Comparison of ENCODE assay signal across 8 cellular contexts in the genomic region with DNA sequence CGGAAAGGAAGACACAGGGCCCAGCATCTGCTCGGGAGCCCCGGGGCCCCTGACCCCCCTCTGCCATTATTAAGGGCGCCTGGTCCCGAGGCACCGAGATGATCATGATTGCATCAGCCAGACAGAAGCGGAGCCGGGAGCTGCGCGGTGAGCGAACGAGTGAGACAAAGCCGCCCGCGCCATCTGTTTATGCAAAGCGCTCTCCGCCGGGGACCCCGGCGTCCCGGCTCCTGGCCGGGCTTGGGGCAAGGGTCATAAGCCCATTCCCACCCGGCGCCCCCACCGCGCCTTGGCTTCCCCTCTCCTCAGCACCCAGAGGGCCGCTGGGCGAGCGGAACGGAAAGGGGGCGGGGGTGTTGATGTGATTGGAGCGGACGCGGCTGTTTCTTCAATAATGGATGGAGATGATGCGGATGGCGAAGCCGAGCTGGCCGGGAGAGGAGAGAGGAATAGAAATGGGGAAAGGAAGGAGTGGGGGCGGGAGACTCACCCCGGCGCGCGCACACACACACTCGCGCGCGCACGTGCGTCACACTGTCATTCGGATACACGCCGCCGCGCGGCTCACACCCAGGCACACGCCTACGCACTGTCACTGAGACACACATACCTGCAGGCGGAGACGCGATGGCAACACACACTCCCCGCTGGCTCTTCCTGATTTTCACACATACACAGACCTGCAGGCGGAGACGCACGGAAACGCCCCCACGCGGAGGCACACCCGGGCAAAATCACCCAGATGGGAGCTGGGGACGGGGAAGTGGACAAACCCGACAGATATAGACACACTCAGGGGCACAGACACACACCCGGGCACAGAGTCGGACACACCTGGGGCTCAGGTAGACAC. TPM values are rescaled to one million over a fixed set of nuclear protein-coding genes. Genes with fewer than 3 reads are reported as not detected.
DNase-seq lines count a peak whose midpoint lies in the region; ATAC-seq and TF ChIP-seq lines count a peak whose summit lies in the region.

No MANE protein-coding gene starts in this region.

- TSS peak; percentile 88 for BruUV-seq in PC-3 (replicated peaks; lab: Mats Ljungman, UMichigan)

- in situ Hi-C loops in Caki2 (cut with HindIII; ENCODE audit: low pct_unique_long_range_greater_than_20kb, low sequenced_read_pairs) = no loop called here

- WGBS in ovary, 3 donors = 1% methylated on average over 68 to 72 of the region's 72 CpGs

- H3K79me2 ChIP-seq in PC-3 (ENCODE audit: low read length) = no peaks in the 10 kb centered on the region

- CTCF ChIA-PET in PC-3 (lab: Charles Lee) = interaction anchor here (0.9 to 1.3 kb wide), 2 partner anchors 11 to 27 kb away, joined by 3 to 10 read pairs; a partner anchor contains a TSS

- no peak for TF ChIP-seq EP300 in ovary (IDR thresholded peaks at IDR 0.05)

- no peaks in the 10 kb centered on the region for H3F3A ChIP-seq in PC-3 (ENCODE audit: low read length, unreplicated experiment)

- no peaks in the 10 kb centered on the region for H3K36me3 ChIP-seq in PC-3 (ENCODE audit: low read depth, low read length)
- no peaks in the 10 kb centered on the region for H3K36me3 ChIP-seq in ovary
- no peaks in the 10 kb centered on the region for H3K36me3 ChIP-seq in vagina

- H4K20me1 ChIP-seq in PC-3 (ENCODE audit: low read length) = no peaks in the 10 kb centered on the region

- H3K9me2 ChIP-seq in PC-3 (replicated peaks; ENCODE audit: low read length) = no peaks in the 10 kb centered on the region

- no peaks in the 10 kb centered on the region for H3K9me3 ChIP-seq in PC-3 (ENCODE audit: low read length)
- H3K9me3 ChIP-seq in ovary = no peaks in the 10 kb centered on the region
- H3K9me3 ChIP-seq in vagina = no peaks in the 10 kb centered on the region

- H3K4me1 ChIP-seq in PC-3 (ENCODE audit: insufficient read depth, low read length) (peaks cover 33% of the 10 kb centered on the region), foreskin keratinocyte (peaks cover 34% of the 10 kb centered on the region), ovary (ENCODE audit: insufficient read depth) (peaks cover 16% of the 10 kb centered on the region), vagina (peaks cover 85% of the 10 kb centered on the region)

- H3K4me2 ChIP-seq in PC-3 (ENCODE audit: low read length) = peak overlapping the region; percentile 98

- POLR2A ChIA-PET in PC-3 (lab: Charles Lee; ENCODE audit: unreplicated experiment) = interaction anchor here (0.6 to 1.0 kb wide), 2 partner anchors 10 to 116 kb away, joined by 3 to 4 read pairs; no protein-coding TSS in a partner anchor

- DNase-seq in Caki2 (ENCODE audit: low read depth) = peak; percentile 81
- peak; percentile 69 for DNase-seq in HT1080 (ENCODE audit: low read depth)
- peak; percentile 55 for DNase-seq in PC-3
- peak; percentile 70 for DNase-seq in activated T-helper 9 cell treated with anti-CD3 and anti-CD28 coated beads, Interleukin-2, amount 50 U/mL, for 16 hours (ENCODE audit: low read depth)
- peak in 1 of 2 donors; percentile 35 for DNase-seq in foreskin keratinocyte
- peak in 1 of 5 donors; percentile 55 for DNase-seq in ovary
- no peak for DNase-seq in vagina (ENCODE audit: extremely low spot score in 2 of 2)

- ATAC-seq in PC-3 (peak; percentile 15), foreskin keratinocyte (peak; percentile 4), GM18909 (IDR thresholded peaks at IDR 0.05; ENCODE audit: poor library complexity, unreplicated experiment) (no peak)

- H3K27ac ChIP-seq in PC-3 (ENCODE audit: low read length) (no peak overlapping the region), foreskin keratinocyte (no peak overlapping the region), ovary (no peak overlapping the region), vagina (peak overlapping the region; percentile 12)

- H3K27me3 ChIP-seq in PC-3 (ENCODE audit: low read length) = peaks cover 16% of the 10 kb centered on the region
- peaks cover 73% of the 10 kb centered on the region for H3K27me3 ChIP-seq in foreskin keratinocyte
- H3K27me3 ChIP-seq in ovary = peaks cover 2% of the 10 kb centered on the region
- H3K27me3 ChIP-seq in vagina = peaks cover 15% of the 10 kb centered on the region

- TF ChIP-seq POLR2A in ovary (IDR thresholded peaks at IDR 0.05) (no peak), vagina (IDR thresholded peaks at IDR 0.05) (no peak)

- H3K4me3 ChIP-seq in PC-3 (ENCODE audit: low read length) (peak overlapping the region; percentile 70), ovary (peak overlapping the region; percentile 25), vagina (peak overlapping the region; percentile 44 to 59)

- peak overlapping the region; percentile 31; the same call in 1 of the 2 replicates for H3K9ac ChIP-seq in PC-3 (ENCODE audit: low read length)

- intact Hi-C loops in PC-3 (cut with micrococcal nuclease) = no loop called here
- intact Hi-C loops in ovary (cut with DNase I) = no loop called here
- intact Hi-C loops in vagina (cut with DNase I) = loop anchor here (5.0 kb wide), 1 partner anchor 33 kb away; no protein-coding TSS in a partner anchor

- TF ChIP-seq CTCF in PC-3 (conservative IDR thresholded peaks at IDR 0.05; ENCODE audit: low read depth, low read length) (0 out of 2 replicates have a peak, but pooled peaks have one; percentile 18), foreskin keratinocyte (conservative IDR thresholded peaks at IDR 0.05) (no peak), ovary (IDR thresholded peaks at IDR 0.05) (peak in 1 of 3 donors; percentile 7), vagina (IDR thresholded peaks at IDR 0.05) (no peak)

- H2AFZ ChIP-seq in PC-3 (ENCODE audit: low read length) = peak overlapping the region; percentile 79

RNA-seq across cellular contexts. Expression of a gene that starts 10.7 kb away (rescaled TPM):
- total RNA-seq in Caki2 (2014; rRNA removed; shearing (Covaris generic); ENCODE audit: low replicate concordance) = 0.95 TPM in 1 of 2 replicates, not detected in the other
- total RNA-seq in HT1080 (2014; rRNA removed; shearing (Covaris generic)) = 0.10 and 0.27 TPM in 2 replicates
- polyA plus RNA-seq in HT1080 (2015; cell fraction: cytosol; rRNA removed) = 0.52 and 0.65 TPM in 2 replicates
- polyA plus RNA-seq in HT1080 (2015; cell fraction: nucleus; rRNA removed) = 0.72 and 1.9 TPM in 2 replicates
- total RNA-seq in PC-3 (2014; rRNA removed) (1.4 and 1.8 TPM in 2 replicates), foreskin keratinocyte (0.46 and 0.48 TPM in 2 replicates), ovary (1 to 10 TPM in 6 of 7 donors, under 1 TPM in 1; 0.66 to 2.3 (median 1.8) TPM), vagina (0.74 TPM)
- polyA plus RNA-seq in foreskin keratinocyte (0.71 and 0.85 TPM in 2 replicates), ovary (1 to 10 TPM in 1 of 2 donors, under 1 TPM in 1; 0.77 to 2.9 TPM)

RNA-seq across cellular contexts. Expression of a gene that starts 10.8 kb away (rescaled TPM):
- 246 and 291 TPM in 2 replicates for total RNA-seq in Caki2 (2014; rRNA removed; shearing (Covaris generic); ENCODE audit: low replicate concordance)
- 263 and 293 TPM in 2 replicates for total RNA-seq in HT1080 (2014; rRNA removed; shearing (Covaris generic))
- 324 and 347 TPM in 2 replicates for polyA plus RNA-seq in HT1080 (2015; cell fraction: cytosol; rRNA removed)
- 477 and 488 TPM in 2 replicates for polyA plus RNA-seq in HT1080 (2015; cell fraction: nucleus; rRNA removed)
- total RNA-seq in PC-3 (2014; rRNA removed) (210 and 263 TPM in 2 replicates), foreskin keratinocyte (200 and 237 TPM in 2 replicates), ovary (100 to 1,000 TPM in 1 of 7 donors, 10 to 100 TPM in 6; 32.3 to 185 (median 46.6) TPM), vagina (54.0 TPM)
- polyA plus RNA-seq in foreskin keratinocyte (188 and 221 TPM in 2 replicates), ovary (10 to 100 TPM; 23.0 to 34.7 TPM)

RNA-seq across cellular contexts. Expression of a gene that starts 23.7 kb away (rescaled TPM):
- 0.54 TPM in 1 of 2 replicates, not detected in the other for total RNA-seq in Caki2 (2014; rRNA removed; shearing (Covaris generic); ENCODE audit: low replicate concordance)
- 11.9 and 17.1 TPM in 2 replicates for total RNA-seq in HT1080 (2014; rRNA removed; shearing (Covaris generic))
- 15.5 and 15.9 TPM in 2 replicates for polyA plus RNA-seq in HT1080 (2015; cell fraction: cytosol; rRNA removed)
- polyA plus RNA-seq in HT1080 (2015; cell fraction: nucleus; rRNA removed) = 8.8 and 9.3 TPM in 2 replicates
- 10.7 and 15.1 TPM in 2 replicates for total RNA-seq in PC-3 (2014; rRNA removed)
- total RNA-seq in foreskin keratinocyte = 1.2 and 1.3 TPM in 2 replicates
- 2.9 and 3.3 TPM in 2 replicates for polyA plus RNA-seq in foreskin keratinocyte
- total RNA-seq in ovary = under 1 TPM in 1 of 7 donors, not detected in 6; 0.20 TPM
- polyA plus RNA-seq in ovary = under 1 TPM in 1 of 2 donors, not detected in 1; 0.13 TPM
- 3.2 TPM for total RNA-seq in vagina

Comparison
In these comparisons a context has a peak if more than half of its experiments do, and no peak if none do; other contexts are left out.
1. DNase-seq: peak in Caki2 (single experiment), HT1080 (single experiment), PC-3 (single experiment) and activated T-helper 9 cell treated with anti-CD3 and anti-CD28 coated beads, Interleukin-2, amount 50 U/mL, for 16 hours (single experiment); none in vagina (0 of 2).
2. Peak in every context shown above with its lines, with median percentiles within 50 percentile points of each other: H3K4me3 ChIP-seq.